In genomic region chr19:16871870-16872269, GRCh38 we compare ENCODE assay signal across 1 cellular context.
TF ChIP-seq lines count a peak whose summit lies in the region.

No MANE protein-coding gene starts in this region.

TF ChIP-seq in HepG2, 621 proteins besides CTCF, POLR2A, EP300 and RAD21:
- TF ChIP-seq ZMYM4 (CRISPR knock-in tag; IDR thresholded peaks at IDR 0.05) (no peak), HMG20B (CRISPR knock-in tag; conservative IDR thresholded peaks at IDR 0.05) (no peak), NFRKB (IDR thresholded peaks at IDR 0.05) (no peak), ZNF329 (CRISPR knock-in tag; IDR thresholded peaks at IDR 0.05; ENCODE audit: low read depth) (no peak), SRY (CRISPR knock-in tag; IDR thresholded peaks at IDR 0.05) (no peak), ZNF563 (CRISPR knock-in tag; IDR thresholded peaks at IDR 0.05) (no peak)
TF ChIP-seq in HepG2: peak in this region for 0.
